In the genomic region with DNA sequence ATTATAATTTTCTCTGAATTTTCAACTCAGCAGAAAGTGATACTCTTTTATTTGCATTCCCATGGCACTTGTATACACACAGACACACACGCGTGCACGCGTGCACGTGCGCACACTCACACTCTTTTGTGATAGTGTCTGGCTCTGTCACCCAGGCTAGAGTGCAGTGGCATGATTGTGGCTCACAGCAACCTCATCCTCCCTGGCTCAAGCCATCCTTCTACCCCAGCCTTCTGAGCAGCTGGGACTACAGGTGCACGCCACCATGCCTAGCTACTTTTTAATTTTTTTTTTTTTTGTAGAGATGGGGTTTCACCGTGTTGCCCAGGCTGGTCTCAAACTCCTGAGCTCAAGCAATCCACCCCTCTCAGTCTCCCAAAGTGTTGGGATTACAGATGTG, we compare ENCODE assay signal across 16 cellular contexts.
A peak's percentile ranks its signal among the peaks of the same experiment; 100 is the strongest.
DNase-seq lines count a peak whose midpoint lies in the region; TF ChIP-seq lines count a peak whose summit lies in the region.
"Had no signal": no experiment of that assay in that cellular context is flagged by ENCODE, and none has a peak within 500 bp of the region (broad histone marks: within the 10 kb centered on the region; RNA-seq: fewer than 3 reads in every experiment).

No MANE protein-coding gene starts in this region.

- no peaks in the 10 kb centered on the region for H3F3A ChIP-seq in DOHH2 (ENCODE audit: control insufficient read depth, insufficient read depth)

- no peak for TF ChIP-seq CTCF in DOHH2 (IDR thresholded peaks at IDR 0.05; ENCODE audit: low read depth, low read length, poor library complexity, severe bottlenecking)
- no peak for TF ChIP-seq CTCF in OCI-LY7 (conservative IDR thresholded peaks at IDR 0.05; ENCODE audit: low read length)
- no peak for TF ChIP-seq CTCF in A673 (conservative IDR thresholded peaks at IDR 0.05; ENCODE audit: low read depth, low read length)
- no peak for TF ChIP-seq CTCF in tibial artery (IDR thresholded peaks at IDR 0.05)

- peak overlapping the region in 7 of 11 experiments; percentile 31 to 63 (median 52); a peak in 12 of 22 replicates for H3K4me2 ChIP-seq in BLaER1 treated with 17β-estradiol and CSF1 and Interleukin-3, amounts not matched to agents 10 nM and 100 nM
- H3K4me2 ChIP-seq in DOHH2 (ENCODE audit: low read length) (peak overlapping the region; percentile 50), OCI-LY7 (ENCODE audit: low read length) (peak overlapping the region; percentile 75)
- H3K4me2 ChIP-seq: GM23338 had no signal

- H3K9ac ChIP-seq in BLaER1 treated with 17β-estradiol and CSF1 and Interleukin-3, amounts not matched to agents 10 nM and 100 nM: no peak overlapping the region

- intact Hi-C loops in OCI-LY7 (cut with micrococcal nuclease; ENCODE audit: unreplicated experiment): loop anchor here (2.0 to 10.0 kb wide), 3 partner anchors 165 to 395 kb away; no protein-coding TSS in a partner anchor
- intact Hi-C loops in A673 (cut with micrococcal nuclease; ENCODE audit: unreplicated experiment): no loop called here
- intact Hi-C loops in tibial artery (cut with DNase I; ENCODE audit: low total_unique reads): no loop called here

- H3K9me2 ChIP-seq in DOHH2 (replicated peaks; ENCODE audit: control insufficient read depth, low read length) (no peaks in the 10 kb centered on the region), OCI-LY7 (ENCODE audit: insufficient read depth, low read length) (no peaks in the 10 kb centered on the region)

- H3K27me3 ChIP-seq in BLaER1 treated with 17β-estradiol and CSF1 and Interleukin-3, amounts not matched to agents 10 nM and 100 nM: peaks cover 0 to 41% (median 0%) of the 10 kb centered on the region in 11 experiments; a peak in 6 of 22 replicates
- H3K27me3 ChIP-seq in DOHH2 (ENCODE audit: control insufficient read depth, low read length) (no peaks in the 10 kb centered on the region), A673 (replicated peaks; ENCODE audit: insufficient read depth, low read depth, low read length, poor library complexity) (no peaks in the 10 kb centered on the region), tibial artery (no peaks in the 10 kb centered on the region)
- H3K27me3 ChIP-seq: BE2C had no signal

- no peaks in the 10 kb centered on the region for H3K79me2 ChIP-seq in DOHH2 (ENCODE audit: control insufficient read depth, low read length)
- no peaks in the 10 kb centered on the region for H3K79me2 ChIP-seq in OCI-LY7 (ENCODE audit: insufficient read depth, low read depth, low read length)

- POLR2A ChIA-PET in OCI-LY7 (lab: Charles Lee): interaction anchor here (1.0 to 1.8 kb wide), 6 partner anchors 11 to 110 kb away, joined by 3 to 5 read pairs (median 4); no protein-coding TSS in a partner anchor
- POLR2A ChIA-PET in A673 (lab: Charles Lee; ENCODE audit: low non-redundant PET): no interaction called here

- no TSS peak for BruUV-seq in OCI-LY7 (replicated peaks; lab: Mats Ljungman, UMichigan)
- BruUV-seq in A673 (replicated peaks; lab: Mats Ljungman, UMichigan): no TSS peak

- no peaks in the 10 kb centered on the region for H3K36me3 ChIP-seq in BLaER1 treated with 17β-estradiol and CSF1 and Interleukin-3, amounts not matched to agents 10 nM and 100 nM
- no peaks in the 10 kb centered on the region for H3K36me3 ChIP-seq in DOHH2 (ENCODE audit: control insufficient read depth, low read length)
- no peaks in the 10 kb centered on the region; the same call in 1 of the 2 replicates for H3K36me3 ChIP-seq in OCI-LY7 (ENCODE audit: insufficient read depth, low read length)
- H3K36me3 ChIP-seq in A673 (ENCODE audit: insufficient read depth, low read length, poor library complexity, severe bottlenecking): no peaks in the 10 kb centered on the region
- no peaks in the 10 kb centered on the region for H3K36me3 ChIP-seq in tibial artery
- H3K36me3 ChIP-seq: BE2C had no signal

- H3K9me3 ChIP-seq in BLaER1 treated with 17β-estradiol and CSF1 and Interleukin-3, amounts not matched to agents 10 nM and 100 nM (replicated peaks in 1 of 11): peaks cover 0 to 6% (median 0%) of the 10 kb centered on the region in 11 experiments; a peak in 6 of 22 replicates
- no peaks in the 10 kb centered on the region for H3K9me3 ChIP-seq in DOHH2 (ENCODE audit: control insufficient read depth, insufficient read depth, low read length)
- H3K9me3 ChIP-seq in OCI-LY7 (ENCODE audit: low read length): no peaks in the 10 kb centered on the region
- no peaks in the 10 kb centered on the region for H3K9me3 ChIP-seq in A673 (ENCODE audit: low read depth, low read length, poor library complexity, severe bottlenecking)
- no peaks in the 10 kb centered on the region for H3K9me3 ChIP-seq in tibial artery
- H3K9me3 ChIP-seq: BE2C, Caco-2 had no signal

- no peak overlapping the region for H3K4me3 ChIP-seq in BLaER1 treated with 17β-estradiol and CSF1 and Interleukin-3, amounts not matched to agents 10 nM and 100 nM
- 0 out of 2 replicates have a peak overlapping the region, but pooled peaks have one; percentile 26 for H3K4me3 ChIP-seq in DOHH2 (ENCODE audit: low read length)
- peak overlapping the region; percentile 19 for H3K4me3 ChIP-seq in OCI-LY7 (ENCODE audit: low read depth, low read length, poor library complexity, severe bottlenecking)
- no peak overlapping the region for H3K4me3 ChIP-seq in A673 (ENCODE audit: low read depth, low read length, poor library complexity, severe bottlenecking)
- no peak overlapping the region for H3K4me3 ChIP-seq in tibial artery
- H3K4me3 ChIP-seq: GM23338 had no signal

- DNase-seq in OCI-LY7 (ENCODE audit: low spot score) (peak; percentile 42), A673 (ENCODE audit: low spot score) (no peak), tibial artery (no peak)
- no peak for DNase-seq in effector CD4-positive, alpha-beta T cell
- DNase-seq: AML-193; BE2C; Caco-2; CD4-positive, CD25-positive, alpha-beta regulatory T cell; CD8-positive, alpha-beta T cell; DMS153; GF-D8; H9 had no signal

- H3K4me1 ChIP-seq in BLaER1 treated with 17β-estradiol and CSF1 and Interleukin-3, amounts not matched to agents 10 nM and 100 nM: peaks cover 8 to 38% (median 25%) of the 10 kb centered on the region in 10 experiments
- peaks cover 42% of the 10 kb centered on the region for H3K4me1 ChIP-seq in DOHH2 (ENCODE audit: control insufficient read depth, low read length)
- peaks cover 50% of the 10 kb centered on the region for H3K4me1 ChIP-seq in OCI-LY7 (ENCODE audit: insufficient read depth, low read length, poor library complexity, severe bottlenecking)
- H3K4me1 ChIP-seq in A673 (ENCODE audit: insufficient read depth, low read length, poor library complexity, severe bottlenecking): no peaks in the 10 kb centered on the region
- H3K4me1 ChIP-seq in tibial artery: no peaks in the 10 kb centered on the region
- H3K4me1 ChIP-seq: BE2C, Caco-2 had no signal

- CTCF ChIA-PET in OCI-LY7 (lab: Charles Lee; ENCODE audit: unreplicated experiment) (no interaction called here), A673 (lab: Charles Lee) (no interaction called here)

- H4K20me1 ChIP-seq in BLaER1 treated with 17β-estradiol and CSF1 and Interleukin-3, amounts not matched to agents 10 nM and 100 nM: no peaks in the 10 kb centered on the region
- H4K20me1 ChIP-seq in DOHH2 (ENCODE audit: control insufficient read depth, insufficient read depth, low read depth, low read length) (no peaks in the 10 kb centered on the region), OCI-LY7 (ENCODE audit: insufficient read depth, low read length) (no peaks in the 10 kb centered on the region)

- H3K27ac ChIP-seq in BLaER1 treated with 17β-estradiol and CSF1 and Interleukin-3, amounts not matched to agents 10 nM and 100 nM: no peak overlapping the region
- peak overlapping the region; percentile 66 for H3K27ac ChIP-seq in DOHH2 (ENCODE audit: low read depth, low read length)
- H3K27ac ChIP-seq in OCI-LY7 (ENCODE audit: low read depth, low read length, poor library complexity, severe bottlenecking): peak overlapping the region; percentile 94
- no peak overlapping the region for H3K27ac ChIP-seq in A673 (ENCODE audit: low read depth, low read length, poor library complexity, severe bottlenecking)
- no peak overlapping the region for H3K27ac ChIP-seq in tibial artery
- H3K27ac ChIP-seq: C4-2B had no signal

- peak overlapping the region; percentile 19; the same call in 1 of the 2 replicates for H2AFZ ChIP-seq in OCI-LY7 (ENCODE audit: low read length)
- H2AFZ ChIP-seq: GM23338 had no signal

Comparison
In these comparisons a context has a peak if more than half of its experiments do, and no peak if none do; other contexts are left out.
1. H3K27ac ChIP-seq: peak in DOHH2 (single experiment) and OCI-LY7 (single experiment); none in BLaER1 treated with 17β-estradiol and CSF1 and Interleukin-3, amounts not matched to agents 10 nM and 100 nM (0 of 11), A673 (single experiment) and tibial artery (0 of 2).
2. H3K4me3 ChIP-seq: peak in DOHH2 (single experiment) and OCI-LY7 (single experiment); none in BLaER1 treated with 17β-estradiol and CSF1 and Interleukin-3, amounts not matched to agents 10 nM and 100 nM (0 of 10), A673 (single experiment) and tibial artery (0 of 2).
3. Peak in every context shown above with its lines, with median percentiles within 50 percentile points of each other: H3K4me2 ChIP-seq.